11 cellular contexts compared by ENCODE assay signal in the genomic region with DNA sequence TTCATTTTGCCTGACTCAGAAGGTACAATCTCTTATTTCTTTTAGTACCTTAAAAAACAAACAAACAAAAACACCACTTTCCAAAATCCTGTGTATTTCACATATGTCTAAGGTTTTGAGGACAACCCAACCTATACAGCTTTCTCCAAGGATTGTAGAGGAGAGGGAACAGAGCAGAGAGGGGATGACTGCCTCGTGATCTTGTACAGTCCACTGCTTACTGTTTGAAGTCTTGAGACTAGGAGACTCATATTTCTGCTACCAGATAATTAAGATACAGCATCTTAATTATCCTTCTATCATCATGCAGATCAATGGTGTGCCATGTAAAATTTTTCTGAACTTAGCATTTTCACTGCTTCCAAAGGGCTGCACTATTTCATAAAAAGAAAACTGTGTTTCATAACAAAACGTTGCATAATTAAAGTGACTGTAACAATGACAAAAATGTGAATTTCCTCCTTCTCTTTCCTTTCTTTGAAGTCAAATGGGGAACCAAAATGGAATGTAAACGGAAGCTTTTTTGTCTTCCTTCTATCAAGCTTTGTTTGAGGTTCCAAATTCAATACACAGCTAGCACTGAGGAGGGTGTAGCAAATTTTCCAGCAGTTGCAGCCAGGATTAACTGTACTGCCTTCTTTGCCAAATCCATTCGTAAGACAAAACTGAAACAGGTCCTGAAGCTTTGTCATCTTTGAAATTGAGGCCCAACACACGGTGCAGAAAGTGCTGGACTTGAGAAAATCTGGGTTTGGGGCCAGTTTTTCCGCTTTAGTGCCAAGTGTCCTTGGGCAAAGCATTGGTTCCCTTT. TPM values are rescaled to one million over a fixed set of nuclear protein-coding genes. Genes with fewer than 3 reads are reported as not detected.
DNase-seq lines count a peak whose midpoint lies in the region; ATAC-seq, FAIRE-seq and TF ChIP-seq lines count a peak whose summit lies in the region.
"Had no signal": no experiment of that assay in that cellular context is flagged by ENCODE, and none has a peak within 500 bp of the region (broad histone marks: within the 10 kb centered on the region; RNA-seq: fewer than 3 reads in every experiment).

No MANE protein-coding gene starts in this region.

- peaks cover 27% of the 10 kb centered on the region for H3K36me3 Mint-ChIP-seq in activated CD8-positive, alpha-beta T cell treated with anti-CD3 and anti-CD28 coated beads, Interleukin-2, amount 10 ng/mL, durations not matched to agents 7 days and 5 days (ENCODE audit: low read depth)
- H3K36me3 Mint-ChIP-seq in activated CD8-positive, alpha-beta T cell treated with anti-CD3 and anti-CD28 coated beads for 36 hours (ENCODE audit: low read depth): no peaks in the 10 kb centered on the region
- H3K36me3 Mint-ChIP-seq in activated T-cell treated with anti-CD3 and anti-CD28 coated beads, Interleukin-2, amount 50 U/mL, for 72 hours (ENCODE audit: insufficient read depth in 2 of 2): no peaks in the 10 kb centered on the region
- H3K36me3 Mint-ChIP-seq: IgD-negative memory B cell had no signal

- POLR2A ChIA-PET in activated CD8-positive, alpha-beta T cell treated with anti-CD3 and anti-CD28 coated beads, Interleukin-2, amount 10 ng/mL, durations not matched to agents 7 days and 5 days (lab: Charles Lee): interaction anchor here (0.9 to 1.1 kb wide), 2 partner anchors 35 to 52 kb away, joined by 3 to 5 read pairs; partner anchors contain the start of gene RCBTB2
- POLR2A ChIA-PET in activated CD8-positive, alpha-beta T cell treated with anti-CD3 and anti-CD28 coated beads for 36 hours (lab: Charles Lee): no interaction called here

- H3K4me3 ChIP-seq in mucosa of descending colon (no peak overlapping the region), upper lobe of right lung (no peak overlapping the region)
- H3K4me3 ChIP-seq: A549, GM12878 had no signal

- CTCF ChIA-PET in activated CD8-positive, alpha-beta T cell treated with anti-CD3 and anti-CD28 coated beads, Interleukin-2, amount 10 ng/mL, durations not matched to agents 7 days and 5 days (lab: Charles Lee): interaction anchor here (0.8 to 1.4 kb wide), 5 partner anchors 8 to 76 kb away, joined by 3 to 10 read pairs (median 4); no protein-coding TSS in a partner anchor
- CTCF ChIA-PET in activated CD8-positive, alpha-beta T cell treated with anti-CD3 and anti-CD28 coated beads for 36 hours (lab: Charles Lee): interaction anchor here (0.9 to 4.6 kb wide), 4 partner anchors 12 to 237 kb away, joined by 3 to 36 read pairs (median 3); no protein-coding TSS in a partner anchor

- intact Hi-C loops in activated CD8-positive, alpha-beta T cell treated with anti-CD3 and anti-CD28 coated beads for 36 hours (cut with micrococcal nuclease): no loop called here
- intact Hi-C loops in mucosa of descending colon (cut with DNase I, micrococcal nuclease): no loop called here
- intact Hi-C loops in upper lobe of right lung (cut with DNase I): no loop called here

- peak overlapping the region; percentile 84 for H3K27ac ChIP-seq in upper lobe of right lung
- H3K27ac ChIP-seq: A549 had no signal

- H3K9me3 ChIP-seq in mucosa of descending colon (no peaks in the 10 kb centered on the region), upper lobe of right lung (no peaks in the 10 kb centered on the region)
- H3K9me3 ChIP-seq: A549 had no signal

- peaks cover 71% of the 10 kb centered on the region for H3K4me1 Mint-ChIP-seq in activated CD8-positive, alpha-beta T cell treated with anti-CD3 and anti-CD28 coated beads, Interleukin-2, amount 10 ng/mL, durations not matched to agents 7 days and 5 days (ENCODE audit: low read depth)
- peaks cover 15% of the 10 kb centered on the region for H3K4me1 Mint-ChIP-seq in activated CD8-positive, alpha-beta T cell treated with anti-CD3 and anti-CD28 coated beads for 36 hours (ENCODE audit: low read depth)
- H3K4me1 Mint-ChIP-seq in activated T-cell treated with anti-CD3 and anti-CD28 coated beads, Interleukin-2, amount 50 U/mL, for 72 hours (ENCODE audit: low read depth): peaks cover 6% of the 10 kb centered on the region

- H3K9me3 Mint-ChIP-seq in activated CD8-positive, alpha-beta T cell treated with anti-CD3 and anti-CD28 coated beads, Interleukin-2, amount 10 ng/mL, durations not matched to agents 7 days and 5 days (ENCODE audit: insufficient read depth): no peaks in the 10 kb centered on the region
- H3K9me3 Mint-ChIP-seq in activated CD8-positive, alpha-beta T cell treated with anti-CD3 and anti-CD28 coated beads for 36 hours: no peaks in the 10 kb centered on the region
- no peaks in the 10 kb centered on the region for H3K9me3 Mint-ChIP-seq in activated T-cell treated with anti-CD3 and anti-CD28 coated beads, Interleukin-2, amount 50 U/mL, for 72 hours

- H3K4me1 ChIP-seq in mucosa of descending colon (ENCODE audit: low read depth) (no peaks in the 10 kb centered on the region), upper lobe of right lung (peaks cover 53% of the 10 kb centered on the region)
- H3K4me1 ChIP-seq: A549 had no signal

- peaks cover 11% of the 10 kb centered on the region for H3K27me3 Mint-ChIP-seq in activated CD8-positive, alpha-beta T cell treated with anti-CD3 and anti-CD28 coated beads, Interleukin-2, amount 10 ng/mL, durations not matched to agents 7 days and 5 days (ENCODE audit: low read depth)
- peaks cover 53% of the 10 kb centered on the region for H3K27me3 Mint-ChIP-seq in activated CD8-positive, alpha-beta T cell treated with anti-CD3 and anti-CD28 coated beads for 36 hours
- peaks cover 82% of the 10 kb centered on the region for H3K27me3 Mint-ChIP-seq in activated T-cell treated with anti-CD3 and anti-CD28 coated beads, Interleukin-2, amount 50 U/mL, for 72 hours (ENCODE audit: low read depth)

- peak; percentile 53 for FAIRE-seq in endometrium (lab: Jason Lieb, UNC)
- FAIRE-seq: A549, GM12878 had no signal

- ATAC-seq in activated CD8-positive, alpha-beta T cell treated with anti-CD3 and anti-CD28 coated beads, Interleukin-2, amount 10 ng/mL, durations not matched to agents 7 days and 5 days: no peak
- ATAC-seq in activated CD8-positive, alpha-beta T cell treated with anti-CD3 and anti-CD28 coated beads for 36 hours: no peak
- ATAC-seq in mucosa of descending colon: peak; percentile 26
- ATAC-seq in upper lobe of right lung: peak; percentile 38
- no peak for ATAC-seq in activated T-cell treated with anti-CD3 and anti-CD28 coated beads, Interleukin-2, amount 50 U/mL, for 72 hours (replicated peaks in 1 of 2)
- ATAC-seq in omental fat pad (ENCODE audit: low FRiP score): no peak
- ATAC-seq in HG03196 (IDR thresholded peaks at IDR 0.05; ENCODE audit: unreplicated experiment): no peak
- ATAC-seq: A549, GM12878 had no signal

- no peak overlapping the region for H3K4me3 Mint-ChIP-seq in activated CD8-positive, alpha-beta T cell treated with anti-CD3 and anti-CD28 coated beads, Interleukin-2, amount 10 ng/mL, durations not matched to agents 7 days and 5 days
- no peak overlapping the region for H3K4me3 Mint-ChIP-seq in activated CD8-positive, alpha-beta T cell treated with anti-CD3 and anti-CD28 coated beads for 36 hours
- no peak overlapping the region for H3K4me3 Mint-ChIP-seq in activated T-cell treated with anti-CD3 and anti-CD28 coated beads, Interleukin-2, amount 50 U/mL, for 72 hours
- H3K4me3 Mint-ChIP-seq: IgD-negative memory B cell had no signal

- H3K27ac Mint-ChIP-seq in activated CD8-positive, alpha-beta T cell treated with anti-CD3 and anti-CD28 coated beads, Interleukin-2, amount 10 ng/mL, durations not matched to agents 7 days and 5 days: no peak overlapping the region
- H3K27ac Mint-ChIP-seq in activated CD8-positive, alpha-beta T cell treated with anti-CD3 and anti-CD28 coated beads for 36 hours: no peak overlapping the region
- no peak overlapping the region for H3K27ac Mint-ChIP-seq in activated T-cell treated with anti-CD3 and anti-CD28 coated beads, Interleukin-2, amount 50 U/mL, for 72 hours
- H3K27ac Mint-ChIP-seq: IgD-negative memory B cell had no signal

- H3K27me3 ChIP-seq in upper lobe of right lung: no peaks in the 10 kb centered on the region

- no peak for TF ChIP-seq CTCF in activated CD8-positive, alpha-beta T cell treated with anti-CD3 and anti-CD28 coated beads for 36 hours (IDR thresholded peaks at IDR 0.05)
- TF ChIP-seq CTCF in mucosa of descending colon (IDR thresholded peaks at IDR 0.05) (no peak), upper lobe of right lung (IDR thresholded peaks at IDR 0.05) (no peak), omental fat pad (IDR thresholded peaks at IDR 0.05) (no peak)

- peak; percentile 14 for DNase-seq in activated CD8-positive, alpha-beta T cell treated with anti-CD3 and anti-CD28 coated beads, Interleukin-2, amount 10 ng/mL, durations not matched to agents 7 days and 5 days
- DNase-seq in activated CD8-positive, alpha-beta T cell treated with anti-CD3 and anti-CD28 coated beads for 36 hours: no peak
- DNase-seq in mucosa of descending colon (no peak), upper lobe of right lung (no peak), omental fat pad (ENCODE audit: low spot score) (no peak)
- no peak for DNase-seq in activated T-cell treated with anti-CD3 and anti-CD28 coated beads, Interleukin-2, amount 50 U/mL, for 72 hours

- no peaks in the 10 kb centered on the region for H3K36me3 ChIP-seq in mucosa of descending colon (ENCODE audit: low read depth)
- no peaks in the 10 kb centered on the region for H3K36me3 ChIP-seq in upper lobe of right lung

RNA-seq across cellular contexts. Expression of gene RCBTB2, which starts 34.8 kb away (rescaled TPM):
- 10 to 100 TPM; 31.0 to 31.5 TPM for total RNA-seq in activated CD8-positive, alpha-beta T cell treated with anti-CD3 and anti-CD28 coated beads, Interleukin-2, amount 10 ng/mL, durations not matched to agents 7 days and 5 days
- total RNA-seq in activated CD8-positive, alpha-beta T cell treated with anti-CD3 and anti-CD28 coated beads for 36 hours: 1 to 10 TPM; 1.6 to 2.2 TPM
- total RNA-seq in mucosa of descending colon (10 to 100 TPM in 1 of 3 donors, 1 to 10 TPM in 2; 4.9 to 10.9 (median 6.7) TPM), upper lobe of right lung (18.4 TPM), omental fat pad (10 to 100 TPM in 3 of 4 donors, 1 to 10 TPM in 1; 6.7 to 30.6 (median 13.0) TPM)
- total RNA-seq in activated T-cell treated with anti-CD3 and anti-CD28 coated beads, Interleukin-2, amount 50 U/mL, for 72 hours: 1 to 10 TPM; 2.6 to 2.7 TPM

Comparison
In these comparisons a context has a peak if more than half of its experiments do, and no peak if none do; other contexts are left out.
1. ATAC-seq: peak in mucosa of descending colon (single experiment) and upper lobe of right lung (single experiment); none in activated CD8-positive, alpha-beta T cell treated with anti-CD3 and anti-CD28 coated beads, Interleukin-2, amount 10 ng/mL, durations not matched to agents 7 days and 5 days (single experiment), activated CD8-positive, alpha-beta T cell treated with anti-CD3 and anti-CD28 coated beads for 36 hours (single experiment), activated T-cell treated with anti-CD3 and anti-CD28 coated beads, Interleukin-2, amount 50 U/mL, for 72 hours (0 of 2), omental fat pad (single experiment) and HG03196 (single experiment).